In genomic region chr6:41843178-41843577, GRCh38 we compare ENCODE assay signal across 34 cellular contexts.
"Had no signal": no experiment of that assay in that cellular context is flagged by ENCODE, and none has a peak within 500 bp of the region (broad histone marks: within the 10 kb centered on the region; RNA-seq: fewer than 3 reads in every experiment).

No MANE protein-coding gene starts in this region.

- H3K9me3 Mint-ChIP-seq: activated B cell treated with CpG ODN at 0.5 μM for 24 hours; activated CD4-positive, alpha-beta memory T cell treated with anti-CD3 and anti-CD28 coated beads for 36 hours; activated CD8-positive, alpha-beta T cell treated with anti-CD3 and anti-CD28 coated beads for 36 hours; activated naive CD4-positive, alpha-beta T cell treated with anti-CD3 and anti-CD28 coated beads, Interleukin-2, amount 10 ng/mL, durations not matched to agents 7 days and 5 days; activated naive CD4-positive, alpha-beta T cell treated with anti-CD3 and anti-CD28 coated beads, Interleukin-2, amount 50 U/mL, for 24 hours; activated T-helper 2 cell treated with anti-CD3 and anti-CD28 coated beads, Interferon-gamma antibody, Interleukin-2, Interleukin-4, amounts not matched to agents 10 μg/mL and 5 μg/mL and 100 μg/mL, durations not matched to agents 14 hours and 24 hours and 36 hours; central memory CD8-positive, alpha-beta T cell; T-helper 1 cell treated with Interleukin-12 subunit alpha and Interleukin-12 subunit beta and Interleukin-4 antibody, amounts not matched to agents 30 μg/mL and 1 μg/mL, for 36 hours; T-helper 2 cell treated with Interferon-gamma antibody and Interleukin-4, amounts not matched to agents 5 μg/mL and 100 μg/mL, for 36 hours had no signal

- H3K27me3 ChIP-seq: ascending aorta, cardiac muscle cell had no signal

- H3K36me3 Mint-ChIP-seq: activated CD4-positive, alpha-beta memory T cell treated with anti-CD3 and anti-CD28 coated beads for 36 hours; activated naive CD4-positive, alpha-beta T cell treated with anti-CD3 and anti-CD28 coated beads, Interleukin-2, amount 50 U/mL, for 24 hours; activated naive CD8-positive, alpha-beta T cell had no signal

- H3K4me3 ChIP-seq: ascending aorta, cardiac muscle cell had no signal

- FAIRE-seq: bronchial epithelial cell, TTC549 had no signal

- H3K27ac Mint-ChIP-seq: activated B cell treated with CpG ODN at 0.5 μM for 24 hours; activated CD4-positive, alpha-beta memory T cell treated with anti-CD3 and anti-CD28 coated beads for 36 hours; activated CD8-positive, alpha-beta T cell treated with anti-CD3 and anti-CD28 coated beads for 36 hours; activated naive CD4-positive, alpha-beta T cell treated with anti-CD3 and anti-CD28 coated beads, Interleukin-2, amount 10 ng/mL, durations not matched to agents 7 days and 5 days; activated naive CD4-positive, alpha-beta T cell treated with anti-CD3 and anti-CD28 coated beads, Interleukin-2, amount 50 U/mL, for 24 hours; activated naive CD8-positive, alpha-beta T cell; activated T-helper 2 cell treated with anti-CD3 and anti-CD28 coated beads, Interferon-gamma antibody, Interleukin-2, Interleukin-4, amounts not matched to agents 10 μg/mL and 5 μg/mL and 100 μg/mL, durations not matched to agents 14 hours and 24 hours and 36 hours; brain; T-helper 1 cell treated with Interleukin-12 subunit alpha and Interleukin-12 subunit beta and Interleukin-4 antibody, amounts not matched to agents 30 μg/mL and 1 μg/mL, for 36 hours; T-helper 2 cell treated with Interferon-gamma antibody and Interleukin-4, amounts not matched to agents 5 μg/mL and 100 μg/mL, for 36 hours had no signal

- H3K4me1 Mint-ChIP-seq: activated B cell treated with CpG ODN at 0.5 μM for 24 hours had no signal

- H3K9me3 ChIP-seq: ascending aorta had no signal

- H3K27ac ChIP-seq: ascending aorta, cardiac muscle cell, VCaP had no signal

- ATAC-seq: activated CD8-positive, alpha-beta T cell treated with anti-CD3 and anti-CD28 coated beads for 36 hours had no signal

- H3K36me3 ChIP-seq: ascending aorta, cardiac muscle cell had no signal

- H3K4me1 ChIP-seq: ascending aorta had no signal

- H3K4me3 Mint-ChIP-seq: activated B cell treated with CpG ODN at 0.5 μM for 24 hours; activated CD4-positive, alpha-beta memory T cell treated with anti-CD3 and anti-CD28 coated beads for 36 hours; activated CD8-positive, alpha-beta T cell treated with anti-CD3 and anti-CD28 coated beads for 36 hours; activated naive CD4-positive, alpha-beta T cell treated with anti-CD3 and anti-CD28 coated beads, Interleukin-2, amount 10 ng/mL, durations not matched to agents 7 days and 5 days; activated naive CD4-positive, alpha-beta T cell treated with anti-CD3 and anti-CD28 coated beads, Interleukin-2, amount 50 U/mL, for 24 hours; activated naive CD8-positive, alpha-beta T cell; brain; central memory CD8-positive, alpha-beta T cell; T-helper 1 cell treated with Interleukin-12 subunit alpha and Interleukin-12 subunit beta and Interleukin-4 antibody, amounts not matched to agents 30 μg/mL and 1 μg/mL, for 36 hours; T-helper 2 cell treated with Interferon-gamma antibody and Interleukin-4, amounts not matched to agents 5 μg/mL and 100 μg/mL, for 36 hours had no signal

- H3K27me3 Mint-ChIP-seq: activated B cell treated with CpG ODN at 0.5 μM for 24 hours; activated CD4-positive, alpha-beta memory T cell treated with anti-CD3 and anti-CD28 coated beads for 36 hours; activated CD8-positive, alpha-beta T cell treated with anti-CD3 and anti-CD28 coated beads for 36 hours; activated naive CD4-positive, alpha-beta T cell treated with anti-CD3 and anti-CD28 coated beads, Interleukin-2, amount 10 ng/mL, durations not matched to agents 7 days and 5 days; activated naive CD4-positive, alpha-beta T cell treated with anti-CD3 and anti-CD28 coated beads, Interleukin-2, amount 50 U/mL, for 24 hours; activated naive CD8-positive, alpha-beta T cell; brain; central memory CD8-positive, alpha-beta T cell had no signal

- DNase-seq: activated B cell treated with CpG ODN at 0.5 μM for 24 hours; activated CD4-positive, alpha-beta memory T cell treated with anti-CD3 and anti-CD28 coated beads for 36 hours; activated CD4-positive, alpha-beta T cell treated with anti-CD3 and anti-CD28 coated beads for 4 hours; activated CD4-positive, alpha-beta T cell treated with anti-CD3 and anti-CD28 coated beads, Interleukin-2, amount 50 U/mL, for 1 hour; activated CD4-positive, alpha-beta T cell treated with anti-CD3 and anti-CD28 coated beads, Interleukin-2, amount 50 U/mL, for 4 hours; activated CD4-positive, CD25-positive, alpha-beta regulatory T cell treated with anti-CD3 and anti-CD28 coated beads, Interleukin-2, amount 50 U/mL, for 72 hours; activated CD8-positive, alpha-beta memory T cell treated with anti-CD3 and anti-CD28 coated beads, Interleukin-2, amount 50 U/mL, for 4 hours; activated CD8-positive, alpha-beta T cell treated with anti-CD3 and anti-CD28 coated beads for 36 hours; activated effector memory CD4-positive, alpha-beta T cell treated with Interleukin-2 at 50 U/mL for 16 hours; activated gamma-delta T cell; activated naive CD4-positive, alpha-beta T cell treated with anti-CD3 and anti-CD28 coated beads, Interleukin-2, amount 10 ng/mL, durations not matched to agents 7 days and 5 days; activated naive CD4-positive, alpha-beta T cell treated with Interleukin-2 at 50 U/mL for 16 hours; activated T-cell treated with anti-CD3 and anti-CD28 coated beads for 4 hours; activated T-cell treated with anti-CD3 and anti-CD28 coated beads, Interleukin-2, amount 50 U/mL, for 1 hour; activated T-cell treated with anti-CD3 and anti-CD28 coated beads, Interleukin-2, amount 50 U/mL, for 48 hours; amygdala; anterior cingulate cortex; caudate nucleus; cerebellar nuclear complex; T-helper 1 cell; T-helper 2 cell; T-helper 9 cell had no signal
